ENCODE assay signal across 8 cellular contexts in the genomic region with DNA sequence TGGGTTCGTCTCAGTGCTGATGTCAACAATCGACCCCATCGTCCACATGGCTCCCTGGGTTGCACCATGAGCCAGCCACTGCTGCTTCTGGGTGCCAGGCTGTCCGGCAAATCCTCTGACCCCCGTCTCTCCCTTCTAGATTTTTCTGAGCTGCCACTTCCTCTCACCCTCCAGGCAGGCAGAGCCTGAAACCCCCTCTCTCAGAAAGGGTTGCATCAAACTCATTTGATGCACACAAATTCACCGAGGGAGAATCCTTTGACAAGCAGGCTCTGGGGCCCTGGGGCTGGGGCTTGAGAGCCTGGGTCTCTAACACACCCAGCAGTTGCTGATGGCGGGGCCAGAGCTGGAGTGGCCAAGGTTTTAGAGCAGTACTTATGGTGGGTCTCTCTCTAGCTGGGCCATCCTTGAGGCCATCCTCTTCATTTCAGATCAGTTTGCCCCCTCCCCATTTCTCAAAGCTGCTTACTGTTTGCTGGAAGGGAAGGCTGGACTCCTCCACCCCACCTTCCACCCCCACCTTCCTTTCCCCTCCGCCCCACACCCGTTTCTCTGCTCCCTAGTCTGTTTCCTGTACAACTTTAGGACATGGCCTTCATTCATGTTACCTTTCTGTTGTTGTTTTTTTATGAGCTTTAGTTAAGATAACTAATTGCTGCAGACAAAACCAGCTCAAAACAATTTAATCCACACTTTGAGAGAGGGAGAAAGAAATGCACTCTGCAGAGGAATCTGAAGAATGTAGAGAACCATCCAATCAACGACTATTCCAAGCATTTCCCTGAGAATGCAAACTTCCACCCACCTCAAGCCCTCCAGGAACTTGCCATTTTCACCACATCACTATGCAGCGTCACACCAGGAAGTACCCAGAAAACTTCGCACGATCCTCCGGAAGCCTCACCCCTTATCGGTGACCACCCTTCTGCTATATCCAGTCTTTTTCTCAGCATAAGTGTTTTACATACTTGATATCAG.
DNase-seq lines count a peak whose midpoint lies in the region; ATAC-seq and TF ChIP-seq lines count a peak whose summit lies in the region.

No MANE protein-coding gene starts in this region.

- CTCF ChIA-PET in activated naive CD4-positive, alpha-beta T cell treated with anti-CD3 and anti-CD28 coated beads, Interleukin-2, amount 10 ng/mL, durations not matched to agents 7 days and 5 days (lab: Charles Lee): interaction anchor here (0.8 to 1.7 kb wide), 7 partner anchors 26 to 137 kb away, joined by 3 to 6 read pairs (median 3); no protein-coding TSS in a partner anchor

- H3K4me3 ChIP-seq in H7 (ENCODE audit: insufficient read depth, low read depth, low read length) (no peak overlapping the region), kidney epithelial cell (ENCODE audit: low read depth, low read length) (no peak overlapping the region)

- H3K27me3 ChIP-seq in H7 (ENCODE audit: control insufficient read depth, insufficient read depth, low read length) (peaks cover 18% of the 10 kb centered on the region), kidney epithelial cell (ENCODE audit: control insufficient read depth, insufficient read depth, low read length) (no peaks in the 10 kb centered on the region)

- no peak for TF ChIP-seq CTCF in kidney epithelial cell (IDR thresholded peaks at IDR 0.05; ENCODE audit: insufficient read depth, low read length, poor library complexity, severe bottlenecking)

- ATAC-seq in HG02798 (IDR thresholded peaks at IDR 0.05; ENCODE audit: poor library complexity, unreplicated experiment) (no peak), GM21786 (IDR thresholded peaks at IDR 0.05; ENCODE audit: unreplicated experiment) (no peak)

- H3K4me1 Mint-ChIP-seq in activated naive CD4-positive, alpha-beta T cell treated with anti-CD3 and anti-CD28 coated beads, Interleukin-2, amount 10 ng/mL, durations not matched to agents 7 days and 5 days: peaks cover 92% of the 10 kb centered on the region

- H3K27me3 Mint-ChIP-seq in activated naive CD4-positive, alpha-beta T cell treated with anti-CD3 and anti-CD28 coated beads, Interleukin-2, amount 10 ng/mL, durations not matched to agents 7 days and 5 days: no peaks in the 10 kb centered on the region

- peaks cover 28% of the 10 kb centered on the region for H3K36me3 Mint-ChIP-seq in activated naive CD4-positive, alpha-beta T cell treated with anti-CD3 and anti-CD28 coated beads, Interleukin-2, amount 10 ng/mL, durations not matched to agents 7 days and 5 days

- peak overlapping the region; percentile 99 for H3K27ac Mint-ChIP-seq in activated naive CD4-positive, alpha-beta T cell treated with anti-CD3 and anti-CD28 coated beads, Interleukin-2, amount 10 ng/mL, durations not matched to agents 7 days and 5 days

- DNase-seq in A172 (ENCODE audit: low spot score) (peak; percentile 98), H7 (peak; percentile 63), kidney epithelial cell (ENCODE audit: low read depth) (peak; percentile 84), NCI-H524 (lab: John Stamatoyannopoulos, UW) (no peak)
- DNase-seq in activated naive CD4-positive, alpha-beta T cell treated with anti-CD3 and anti-CD28 coated beads, Interleukin-2, amount 10 ng/mL, durations not matched to agents 7 days and 5 days: peak; percentile 63
- no peak for DNase-seq in stimulated activated CD4-positive, alpha-beta T cell treated with anti-CD3 and anti-CD28 coated beads, Interleukin-4, amount 100 ng/mL, for 1 hour

- peak overlapping the region; percentile 74 for H3K4me3 Mint-ChIP-seq in activated naive CD4-positive, alpha-beta T cell treated with anti-CD3 and anti-CD28 coated beads, Interleukin-2, amount 10 ng/mL, durations not matched to agents 7 days and 5 days

- H3K36me3 ChIP-seq in H7 (replicated peaks; ENCODE audit: control insufficient read depth, insufficient read depth, low read length) (no peaks in the 10 kb centered on the region), kidney epithelial cell (ENCODE audit: control insufficient read depth, insufficient read depth, low read length) (no peaks in the 10 kb centered on the region)

- peaks cover 14% of the 10 kb centered on the region for H3K9me3 Mint-ChIP-seq in activated naive CD4-positive, alpha-beta T cell treated with anti-CD3 and anti-CD28 coated beads, Interleukin-2, amount 10 ng/mL, durations not matched to agents 7 days and 5 days

Comparison
In these comparisons a context has a peak if more than half of its experiments do, and no peak if none do; other contexts are left out.
1. DNase-seq: peak in A172 (single experiment), H7 (single experiment), activated naive CD4-positive, alpha-beta T cell treated with anti-CD3 and anti-CD28 coated beads, Interleukin-2, amount 10 ng/mL, durations not matched to agents 7 days and 5 days (single experiment) and kidney epithelial cell (single experiment); none in NCI-H524 (0 of 2) and stimulated activated CD4-positive, alpha-beta T cell treated with anti-CD3 and anti-CD28 coated beads, Interleukin-4, amount 100 ng/mL, for 1 hour (single experiment).